Comparison of ENCODE assay signal across 1 cellular context in the genomic region with DNA sequence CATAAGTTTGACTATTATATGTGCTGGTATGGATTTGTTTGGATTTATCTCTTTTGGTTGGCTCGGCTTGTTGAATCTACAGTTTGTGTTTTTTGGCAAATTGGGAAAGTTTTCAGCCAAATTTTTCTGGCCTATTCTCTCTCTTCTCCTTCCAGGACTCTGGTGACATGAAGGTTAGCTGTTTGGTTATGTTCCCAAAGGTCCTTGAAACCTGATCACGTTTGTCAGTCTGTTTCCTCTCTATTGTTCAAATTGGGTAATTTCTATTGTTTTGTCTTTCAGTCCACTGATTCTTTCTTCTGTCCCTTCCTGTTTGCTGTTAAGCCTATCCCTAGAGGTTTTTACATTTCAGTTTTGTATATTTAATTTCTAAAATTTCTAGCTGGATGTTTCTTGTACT.
TF ChIP-seq lines count a peak whose summit lies in the region.

No MANE protein-coding gene starts in this region.

TF ChIP-seq in H1, 55 proteins besides CTCF, POLR2A, EP300 and RAD21 (continued from another document):
- TF ChIP-seq SP4 (IDR thresholded peaks at IDR 0.05; ENCODE audit: low read length) (no peak), EGR1 (IDR thresholded peaks at IDR 0.05; ENCODE audit: borderline replicate concordance, low read depth, low read length) (no peak)
